16 cellular contexts compared by ENCODE assay signal in the genomic region with DNA sequence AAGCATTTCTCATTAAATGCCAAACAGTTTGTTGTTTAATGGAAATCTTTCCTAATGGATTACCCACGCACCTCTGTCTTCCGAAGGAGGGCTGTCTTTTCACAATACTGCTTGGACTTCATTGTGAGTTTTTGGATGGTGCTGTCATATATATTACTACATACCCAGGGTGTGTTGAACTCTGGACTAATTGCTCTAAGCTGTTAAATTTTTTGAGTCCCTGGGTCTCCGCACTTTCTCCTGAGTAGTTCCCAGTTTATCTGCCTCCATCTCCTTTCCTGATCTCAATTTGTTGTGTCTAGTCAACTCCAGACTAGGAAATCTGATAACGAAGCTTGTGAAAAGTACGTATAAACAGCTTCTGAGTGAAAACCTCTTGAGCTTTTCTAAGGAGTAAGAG.
DNase-seq lines count a peak whose midpoint lies in the region; ATAC-seq and TF ChIP-seq lines count a peak whose summit lies in the region.
"Had no signal": no experiment of that assay in that cellular context is flagged by ENCODE, and none has a peak within 500 bp of the region (broad histone marks: within the 10 kb centered on the region; RNA-seq: fewer than 3 reads in every experiment).

No MANE protein-coding gene starts in this region.

- peaks cover 6% of the 10 kb centered on the region for H3K9me3 Mint-ChIP-seq in nephron
- H3K9me3 Mint-ChIP-seq: CD4-positive, CD25-positive, alpha-beta regulatory T cell; GM23338 had no signal

- H3K9me3 ChIP-seq in ascending aorta (no peaks in the 10 kb centered on the region), tibial artery (no peaks in the 10 kb centered on the region), psoas muscle (no peaks in the 10 kb centered on the region)
- H3K9me3 ChIP-seq: SJSA1 had no signal

- peaks cover 14 to 39% of the 10 kb centered on the region in 2 donors for H3K4me1 ChIP-seq in ascending aorta
- H3K4me1 ChIP-seq in tibial artery: peaks cover 0 to 57% (median 22%) of the 10 kb centered on the region in 4 donors
- no peaks in the 10 kb centered on the region for H3K4me1 ChIP-seq in psoas muscle

- peaks cover 6% of the 10 kb centered on the region for H3K36me3 Mint-ChIP-seq in nephron (ENCODE audit: low read depth)
- H3K36me3 Mint-ChIP-seq: CD4-positive, CD25-positive, alpha-beta regulatory T cell had no signal

- ATAC-seq in psoas muscle: no peak
- ATAC-seq: GM23338, HCT116 had no signal

- H3K27ac Mint-ChIP-seq in nephron: peak overlapping the region in 2 of 3 experiments; percentile 78 to 87
- H3K27ac Mint-ChIP-seq: B cell; CD4-positive, CD25-positive, alpha-beta regulatory T cell; GM23338 had no signal

- H3K27ac ChIP-seq in ascending aorta: peak overlapping the region; percentile 54 to 65
- peak overlapping the region; percentile 48 to 62 for H3K27ac ChIP-seq in tibial artery
- H3K27ac ChIP-seq in psoas muscle: no peak overlapping the region
- H3K27ac ChIP-seq: PC-9, SJSA1 had no signal

- TF ChIP-seq CTCF in ascending aorta (IDR thresholded peaks at IDR 0.05) (no peak), nephron (IDR thresholded peaks at IDR 0.05; ENCODE audit: unreplicated experiment in 3 of 3) (no peak), tibial artery (IDR thresholded peaks at IDR 0.05) (no peak), psoas muscle (IDR thresholded peaks at IDR 0.05) (no peak)

- peaks cover 62% of the 10 kb centered on the region for H3K4me1 Mint-ChIP-seq in nephron
- H3K4me1 Mint-ChIP-seq: B cell; CD4-positive, CD25-positive, alpha-beta regulatory T cell had no signal

- DNase-seq in ascending aorta (ENCODE audit: low spot score in 2 of 2) (no peak), fibroblast of gingiva (ENCODE audit: low read depth) (peak; percentile 34), tibial artery (no peak), NCI-H2171 treated with DMSO at 0.1 percent for 48 hours (lab: John Stamatoyannopoulos, UW) (no peak), psoas muscle (no peak), NCI-H748 treated with DMSO at 0.1 percent for 48 hours (lab: John Stamatoyannopoulos, UW) (no peak)
- DNase-seq: CD4-positive, CD25-positive, alpha-beta regulatory T cell; NCI-H1436; NCI-H2029 treated with DMSO at 0.1 percent for 48 hours; NCI-H510A treated with DMSO at 0.1 percent for 48 hours; PC-9 had no signal

- H3K4me3 ChIP-seq in ascending aorta: peak overlapping the region in 1 of 2 donors; percentile 16
- H3K4me3 ChIP-seq in tibial artery: no peak overlapping the region
- H3K4me3 ChIP-seq in psoas muscle: no peak overlapping the region
- H3K4me3 ChIP-seq: GM23338, PC-9, SJSA1 had no signal

- H3K4me3 Mint-ChIP-seq in nephron: no peak overlapping the region
- H3K4me3 Mint-ChIP-seq: B cell; CD4-positive, CD25-positive, alpha-beta regulatory T cell; GM23338 had no signal

- intact Hi-C loops in ascending aorta (cut with DNase I) (loop anchor here (5.0 kb wide), 2 partner anchors 38 to 57 kb away; no protein-coding TSS in a partner anchor), tibial artery (cut with DNase I; ENCODE audit: low total_unique reads) (loop anchor here (5.0 kb wide), 1 partner anchor 52 kb away; no protein-coding TSS in a partner anchor), psoas muscle (cut with DNase I) (no loop called here)

- H3K36me3 ChIP-seq in ascending aorta (no peaks in the 10 kb centered on the region), tibial artery (no peaks in the 10 kb centered on the region), psoas muscle (ENCODE audit: insufficient read depth in 1 of 2, low read depth in 1 of 2) (no peaks in the 10 kb centered on the region)
- H3K36me3 ChIP-seq: SJSA1 had no signal

- WGBS in psoas muscle, 3 donors: 76 to 80% (median 80%) methylated on average over 5 of the region's 5 CpGs

- H3K27me3 ChIP-seq in ascending aorta (no peaks in the 10 kb centered on the region), tibial artery (no peaks in the 10 kb centered on the region), psoas muscle (ENCODE audit: insufficient read depth in 3 of 3, low read length in 2 of 3) (no peaks in the 10 kb centered on the region)
- H3K27me3 ChIP-seq: SJSA1 had no signal

- no peaks in the 10 kb centered on the region for H3K27me3 Mint-ChIP-seq in nephron (ENCODE audit: low read depth)
- H3K27me3 Mint-ChIP-seq: CD4-positive, CD25-positive, alpha-beta regulatory T cell had no signal

Comparison
In these comparisons a context has a peak if more than half of its experiments do, and no peak if none do; other contexts are left out.
1. intact Hi-C loops: an anchor here in ascending aorta (5.0 kb wide) and tibial artery (5.0 kb wide); none called in psoas muscle.